ENCODE assay signal across 8 cellular contexts in genomic region chr2:96816127-96816835, GRCh38. TPM values are rescaled to one million over a fixed set of nuclear protein-coding genes. Genes with fewer than 3 reads are reported as not detected.
DNase-seq lines count a peak whose midpoint lies in the region; ATAC-seq and TF ChIP-seq lines count a peak whose summit lies in the region.

TSS of gene CNNM3 (plus strand) at chr2:96816268. CDS start at chr2:96816278, 10 bp downstream.

- H3K27ac Mint-ChIP-seq in T-cell (peak within 1 kb of the TSS; percentile 93 to 95), progenitor cell of endocrine pancreas (peak within 1 kb of the TSS; percentile 81)

- intact Hi-C loops in adrenal gland (cut with DNase I) (loop anchor here in 1 of 2 donors (10.0 kb wide), 1 partner anchor 49 kb away; no protein-coding TSS in a partner anchor), heart right ventricle (cut with DNase I) (loop anchor here in 4 of 10 donors (5.0 to 10.0 kb wide), 3 partner anchors 41 to 181 kb away; partner anchors contain the start of genes ANKRD39 (in 2 of the 4), CNNM4 (in 1 of the 4) and KANSL3 (in 1 of the 4))

- peaks cover 22 to 50% of the 10 kb centered on the region in 2 donors for H3K4me1 ChIP-seq in adrenal gland (replicated peaks in 1 of 2)
- peaks cover 27 to 71% (median 61%) of the 10 kb centered on the region in 9 donors for H3K4me1 ChIP-seq in heart right ventricle

- peak; percentile 83 for ATAC-seq in HG02884 (IDR thresholded peaks at IDR 0.05; ENCODE audit: unreplicated experiment)
- peak; percentile 89 to 94 (median 92) for ATAC-seq in T-cell (replicated peaks in 1 of 4)
- ATAC-seq in heart right ventricle = peak; percentile 94 to 98 (median 96)

- H3K27me3 Mint-ChIP-seq in T-cell (no peaks in the 10 kb centered on the region), progenitor cell of endocrine pancreas (no peaks in the 10 kb centered on the region)

- CTCF ChIA-PET in T-cell (lab: Charles Lee) = interaction anchor here (0.6 to 2.2 kb wide), 10 partner anchors 17 to 1673 kb away, joined by 3 to 6 read pairs (median 3); partner anchors contain the start of genes ANKRD39 (in 1 of the 2) and LMAN2L (in 1 of the 2)

- H3K36me3 ChIP-seq in adrenal gland (replicated peaks in 1 of 2) (no peaks in the 10 kb centered on the region), heart right ventricle (peaks cover 0 to 14% (median 0%) of the 10 kb centered on the region in 9 donors)

- TF ChIP-seq CTCF in adrenal gland (IDR thresholded peaks at IDR 0.05) = peak; percentile 16 to 70 (median 58)
- peak; percentile 46 to 91 (median 80) for TF ChIP-seq CTCF in heart right ventricle (IDR thresholded peaks at IDR 0.05)
- TF ChIP-seq CTCF in progenitor cell of endocrine pancreas (IDR thresholded peaks at IDR 0.05; ENCODE audit: unreplicated experiment) = peak; percentile 79

- H3K4me3 Mint-ChIP-seq in T-cell (peak within 1 kb of the TSS; percentile 85 to 94 (median 86)), progenitor cell of endocrine pancreas (ENCODE audit: low read depth) (peak within 1 kb of the TSS; percentile 81)

- POLR2A ChIA-PET in T-cell (lab: Charles Lee) = interaction anchor here in 1 of 2 donors (0.8 kb wide), 1 partner anchor 23 kb away, joined by 4 read pairs; no protein-coding TSS in a partner anchor

- no peaks in the 10 kb centered on the region for H3K27me3 ChIP-seq in adrenal gland
- H3K27me3 ChIP-seq in heart right ventricle = no peaks in the 10 kb centered on the region

- peak within 1 kb of the TSS; percentile 27 to 69 (median 58) for H3K4me3 ChIP-seq in adrenal gland
- H3K4me3 ChIP-seq in heart right ventricle = peak within 1 kb of the TSS; percentile 27 to 96 (median 84)

- TF ChIP-seq POLR2A in GM15510 (IDR thresholded peaks at IDR 0.05; ENCODE audit: borderline replicate concordance, extremely low read depth, insufficient read length) (peak; percentile 82), adrenal gland (IDR thresholded peaks at IDR 0.05) (peak; percentile 56 to 88)

- H3K9me3 ChIP-seq in adrenal gland (replicated peaks in 1 of 3) (no peaks in the 10 kb centered on the region), heart right ventricle (no peaks in the 10 kb centered on the region)

- DNase-seq in NCI-H146 (lab: John Stamatoyannopoulos, UW) = peak; percentile 94
- DNase-seq in T-cell = peak; percentile 83 to 98 (median 92)
- peak; percentile 96 to 98 (median 96) for DNase-seq in adrenal gland
- peak; percentile 97 to 98 for DNase-seq in heart right ventricle
- peak; percentile 98 for DNase-seq in progenitor cell of endocrine pancreas (ENCODE audit: low spot score, unreplicated experiment)
- peak; percentile 96 for DNase-seq in ureter (ENCODE audit: low spot score)

- peak within 1 kb of the TSS in 4 of 5 donors; percentile 74 to 98 (median 90) for H3K27ac ChIP-seq in adrenal gland
- H3K27ac ChIP-seq in heart right ventricle = peak within 1 kb of the TSS; percentile 92 to 97 (median 96)

- H3K4me1 Mint-ChIP-seq in T-cell = peaks cover 58 to 65% (median 64%) of the 10 kb centered on the region in 3 donors
- H3K4me1 Mint-ChIP-seq in progenitor cell of endocrine pancreas (ENCODE audit: low read depth) = peaks cover 49% of the 10 kb centered on the region

- H3K9me3 Mint-ChIP-seq in T-cell (no peaks in the 10 kb centered on the region), progenitor cell of endocrine pancreas (ENCODE audit: low read depth) (no peaks in the 10 kb centered on the region)

- WGBS in adrenal gland, 4 donors = 0 to 1% (median 1%) methylated on average over 16 to 103 of the region's 103 CpGs; no CpG with 5 or more reads in 1 of the 4 donors
- WGBS in heart right ventricle, 2 donors = 0 to 1% methylated on average over 70 to 103 of the region's 103 CpGs

- H3K36me3 Mint-ChIP-seq in T-cell (peaks cover 13% of the 10 kb centered on the region), progenitor cell of endocrine pancreas (ENCODE audit: insufficient read depth) (peaks cover 4% of the 10 kb centered on the region)

RNA-seq across cellular contexts. Expression of gene CNNM3, which starts in this region (rescaled TPM):
- 10 to 100 TPM; 44.2 to 55.3 (median 48.0) TPM for total RNA-seq in T-cell
- total RNA-seq in adrenal gland = 10 to 100 TPM; 14.7 to 42.4 (median 23.9) TPM
- polyA plus RNA-seq in adrenal gland = 10 to 100 TPM in 2 of 3 donors, 1 to 10 TPM in 1; 6.7 to 11.9 (median 10.5) TPM
- 10 to 100 TPM in 8 of 10 donors, 1 to 10 TPM in 2; 7.4 to 18.3 (median 13.8) TPM for total RNA-seq in heart right ventricle
- polyA plus RNA-seq in heart right ventricle = 1 to 10 TPM; 4.0 to 8.3 TPM
- total RNA-seq in progenitor cell of endocrine pancreas = 48.4 and 54.0 TPM in 2 replicates
- total RNA-seq in ureter = 18.9 TPM

Comparison
In these comparisons a context has a peak if more than half of its experiments do, and no peak if none do; other contexts are left out.
1. Peak in every context shown above with its lines: DNase-seq, ATAC-seq, H3K4me3 ChIP-seq and H3K27ac ChIP-seq.